9 cellular contexts compared by ENCODE assay signal in genomic region chr14:33689680-33690079, GRCh38.
"Had no signal": no experiment of that assay in that cellular context is flagged by ENCODE, and none has a peak within 500 bp of the region (broad histone marks: within the 10 kb centered on the region; RNA-seq: fewer than 3 reads in every experiment).

No MANE protein-coding gene starts in this region.

- H3K36me3 Mint-ChIP-seq: IgD-negative memory B cell had no signal

- H3K9ac ChIP-seq: GM23248 had no signal

- H3K27ac ChIP-seq: GM23248, HL-60 had no signal

- H2AFZ ChIP-seq: GM23248 had no signal

- H3K4me3 Mint-ChIP-seq: HFFc6, IgD-negative memory B cell had no signal

- H3K4me1 Mint-ChIP-seq: IgD-negative memory B cell had no signal

- ATAC-seq: HCT116, HepG2 had no signal

- H3K27me3 Mint-ChIP-seq: IgD-negative memory B cell had no signal

- H3K9me3 ChIP-seq: HAP-1 had no signal

- H3K36me3 ChIP-seq: HAP-1 had no signal

- DNase-seq: GM23248, GOT3, H7, HFFc6 had no signal

- H3K4me3 ChIP-seq: GM23248, HAP-1 had no signal
